ENCODE assay signal across 18 cellular contexts in the genomic region with DNA sequence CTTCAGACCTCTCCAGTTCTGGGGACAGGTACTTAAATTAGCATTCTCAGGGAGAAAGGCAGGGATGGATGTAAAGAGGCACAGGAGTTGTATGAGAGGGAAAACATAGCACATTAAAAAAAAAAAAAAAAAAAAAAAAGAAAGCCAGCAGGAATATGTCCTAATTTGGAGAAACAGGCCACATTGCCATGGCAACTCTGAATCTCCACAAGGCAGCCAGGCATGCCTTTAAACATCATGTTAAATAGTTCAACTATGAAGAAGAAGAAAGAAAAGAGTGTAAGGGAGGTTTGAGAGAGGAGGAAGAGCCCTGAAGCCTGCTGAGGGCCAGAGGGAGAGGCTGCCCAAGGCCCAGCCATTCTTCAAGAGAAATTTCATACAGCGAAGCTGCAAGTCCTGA.
DNase-seq lines count a peak whose midpoint lies in the region; TF ChIP-seq lines count a peak whose summit lies in the region.
"Had no signal": no experiment of that assay in that cellular context is flagged by ENCODE, and none has a peak within 500 bp of the region (broad histone marks: within the 10 kb centered on the region; RNA-seq: fewer than 3 reads in every experiment).

No MANE protein-coding gene starts in this region.

- CTCF ChIA-PET in activated CD4-positive, alpha-beta memory T cell treated with anti-CD3 and anti-CD28 coated beads, Interleukin-2, amount 10 ng/mL, durations not matched to agents 7 days and 5 days (lab: Charles Lee) = no interaction called here

- no peak overlapping the region for H3K4me3 ChIP-seq in trophoblast cell (ENCODE audit: low read depth, low read length)
- H3K4me3 ChIP-seq: Peyer's patch had no signal

- H3K27ac ChIP-seq in trophoblast cell (ENCODE audit: low read depth, low read length) = no peak overlapping the region
- H3K27ac ChIP-seq: Peyer's patch had no signal

- H3K36me3 ChIP-seq in trophoblast cell (ENCODE audit: control insufficient read depth in 1 of 2, insufficient read depth in 2 of 2, low read length in 2 of 2) = no peaks in the 10 kb centered on the region
- H3K36me3 ChIP-seq: Peyer's patch had no signal

- no peaks in the 10 kb centered on the region for H3K79me2 ChIP-seq in trophoblast cell (ENCODE audit: control insufficient read depth, insufficient read depth, low read length, poor library complexity)

- no peak overlapping the region for H2AFZ ChIP-seq in trophoblast cell (ENCODE audit: insufficient read depth, low read length, poor library complexity)

- no peak overlapping the region for H4K8ac ChIP-seq in trophoblast cell (ENCODE audit: low read depth, low read length)

- TF ChIP-seq CTCF in brain (conservative IDR thresholded peaks at IDR 0.05) (no peak), nephron progenitor cell (IDR thresholded peaks at IDR 0.05) (no peak)

- H3K4ac ChIP-seq in trophoblast cell (ENCODE audit: low read depth, low read length) = no peak overlapping the region

- no peak overlapping the region for H3K23ac ChIP-seq in trophoblast cell (ENCODE audit: low read length)

- H3K9me3 Mint-ChIP-seq in brain (no peaks in the 10 kb centered on the region), nephron progenitor cell (no peaks in the 10 kb centered on the region)
- no peaks in the 10 kb centered on the region for H3K9me3 Mint-ChIP-seq in activated CD4-positive, alpha-beta memory T cell treated with anti-CD3 and anti-CD28 coated beads, Interleukin-2, amount 10 ng/mL, durations not matched to agents 7 days and 5 days

- peaks cover 45% of the 10 kb centered on the region for H3K4me1 Mint-ChIP-seq in brain
- H3K4me1 Mint-ChIP-seq in nephron progenitor cell = no peaks in the 10 kb centered on the region
- no peaks in the 10 kb centered on the region for H3K4me1 Mint-ChIP-seq in activated CD4-positive, alpha-beta memory T cell treated with anti-CD3 and anti-CD28 coated beads, Interleukin-2, amount 10 ng/mL, durations not matched to agents 7 days and 5 days

- H4K91ac ChIP-seq in trophoblast cell (ENCODE audit: low read depth, low read length) = no peak overlapping the region

- peaks cover 3% of the 10 kb centered on the region for H3K27me3 Mint-ChIP-seq in brain
- H3K27me3 Mint-ChIP-seq in nephron progenitor cell (ENCODE audit: low read depth, poor library complexity) = peaks cover 38% of the 10 kb centered on the region
- H3K27me3 Mint-ChIP-seq in activated CD4-positive, alpha-beta memory T cell treated with anti-CD3 and anti-CD28 coated beads, Interleukin-2, amount 10 ng/mL, durations not matched to agents 7 days and 5 days = no peaks in the 10 kb centered on the region

- no peak overlapping the region for H3K14ac ChIP-seq in trophoblast cell (ENCODE audit: low read length)

- H3K36me3 Mint-ChIP-seq in brain = no peaks in the 10 kb centered on the region
- H3K36me3 Mint-ChIP-seq in nephron progenitor cell (ENCODE audit: low read depth) = no peaks in the 10 kb centered on the region
- no peaks in the 10 kb centered on the region for H3K36me3 Mint-ChIP-seq in activated CD4-positive, alpha-beta memory T cell treated with anti-CD3 and anti-CD28 coated beads, Interleukin-2, amount 10 ng/mL, durations not matched to agents 7 days and 5 days (ENCODE audit: low read depth)

- no peak overlapping the region for H2AK5ac ChIP-seq in trophoblast cell (ENCODE audit: low read length)

- H3K4me3 Mint-ChIP-seq in brain (peak overlapping the region in 2 of 5 experiments; percentile 30 to 31), nephron progenitor cell (no peak overlapping the region)
- H3K4me3 Mint-ChIP-seq in activated CD4-positive, alpha-beta memory T cell treated with anti-CD3 and anti-CD28 coated beads, Interleukin-2, amount 10 ng/mL, durations not matched to agents 7 days and 5 days = no peak overlapping the region

- no peak overlapping the region for H2BK12ac ChIP-seq in trophoblast cell (ENCODE audit: low read length)

- no peaks in the 10 kb centered on the region for H3K4me1 ChIP-seq in trophoblast cell (ENCODE audit: control insufficient read depth in 1 of 2, insufficient read depth in 2 of 2, low read length in 2 of 2)
- H3K4me1 ChIP-seq: Peyer's patch had no signal

- H3K9me3 ChIP-seq in trophoblast cell (ENCODE audit: insufficient read depth, low read depth, low read length) = no peaks in the 10 kb centered on the region
- H3K9me3 ChIP-seq: Peyer's patch, SK-N-SH had no signal

- H3K4me2 ChIP-seq in trophoblast cell (ENCODE audit: low read length) = no peak overlapping the region
- H3K4me2 ChIP-seq: SK-N-SH had no signal

- no peak overlapping the region for H4K12ac ChIP-seq in trophoblast cell (ENCODE audit: low read depth, low read length)

- peak; percentile 18 for DNase-seq in NCI-H1694 treated with DMSO at 0.1 percent for 48 hours (lab: John Stamatoyannopoulos, UW)
- DNase-seq in NCI-H1694 (lab: John Stamatoyannopoulos, UW) = no peak
- no peak for DNase-seq in nephron progenitor cell
- peak; percentile 22 to 45 for DNase-seq in trophoblast cell
- DNase-seq in activated CD4-positive, alpha-beta memory T cell treated with anti-CD3 and anti-CD28 coated beads, Interleukin-2, amount 10 ng/mL, durations not matched to agents 7 days and 5 days = no peak
- DNase-seq in SHP77 (lab: John Stamatoyannopoulos, UW) = no peak
- no peak for DNase-seq in OCI-M1 (lab: John Stamatoyannopoulos, UW)
- DNase-seq: 8988T, ACHN, Calu3, H7, NCI-H1048, NCI-H187, NCI-H2081 treated with DMSO at 0.1 percent for 48 hours, NCI-H510A, Peyer's patch, SK-N-SH had no signal

- H3K27ac Mint-ChIP-seq in brain = peak overlapping the region; percentile 48 to 97 (median 69)
- H3K27ac Mint-ChIP-seq in nephron progenitor cell = peak overlapping the region; percentile 87
- H3K27ac Mint-ChIP-seq in activated CD4-positive, alpha-beta memory T cell treated with anti-CD3 and anti-CD28 coated beads, Interleukin-2, amount 10 ng/mL, durations not matched to agents 7 days and 5 days = no peak overlapping the region

- no peaks in the 10 kb centered on the region for H3K27me3 ChIP-seq in trophoblast cell (ENCODE audit: insufficient read depth, low read length)
- H3K27me3 ChIP-seq: Peyer's patch had no signal

- no peak overlapping the region for H3K9ac ChIP-seq in trophoblast cell (ENCODE audit: low read length)
- H3K9ac ChIP-seq: SK-N-SH had no signal

- H3K79me1 ChIP-seq in trophoblast cell (ENCODE audit: low read length) = no peaks in the 10 kb centered on the region

- WGBS in trophoblast cell (ENCODE audit: extremely low coverage, insufficient coverage, insufficient read length) = no CpG with 5 or more reads among the region's 1 CpG

- H2BK5ac ChIP-seq in trophoblast cell (ENCODE audit: low read depth, low read length, poor library complexity) = no peak overlapping the region

- H3K18ac ChIP-seq in trophoblast cell (ENCODE audit: low read length) = no peak overlapping the region

- no peak overlapping the region for H2BK120ac ChIP-seq in trophoblast cell (ENCODE audit: insufficient read depth, low read length, poor library complexity)

- POLR2A ChIA-PET in activated CD4-positive, alpha-beta memory T cell treated with anti-CD3 and anti-CD28 coated beads, Interleukin-2, amount 10 ng/mL, durations not matched to agents 7 days and 5 days (lab: Charles Lee) = no interaction called here

Comparison
In these comparisons a context has a peak if more than half of its experiments do, and no peak if none do; other contexts are left out.
1. DNase-seq: peak in NCI-H1694 treated with DMSO at 0.1 percent for 48 hours (single experiment) and trophoblast cell (2 of 2); none in NCI-H1694 (single experiment), nephron progenitor cell (single experiment), activated CD4-positive, alpha-beta memory T cell treated with anti-CD3 and anti-CD28 coated beads, Interleukin-2, amount 10 ng/mL, durations not matched to agents 7 days and 5 days (single experiment), SHP77 (0 of 2) and OCI-M1 (single experiment).